In the genomic region with DNA sequence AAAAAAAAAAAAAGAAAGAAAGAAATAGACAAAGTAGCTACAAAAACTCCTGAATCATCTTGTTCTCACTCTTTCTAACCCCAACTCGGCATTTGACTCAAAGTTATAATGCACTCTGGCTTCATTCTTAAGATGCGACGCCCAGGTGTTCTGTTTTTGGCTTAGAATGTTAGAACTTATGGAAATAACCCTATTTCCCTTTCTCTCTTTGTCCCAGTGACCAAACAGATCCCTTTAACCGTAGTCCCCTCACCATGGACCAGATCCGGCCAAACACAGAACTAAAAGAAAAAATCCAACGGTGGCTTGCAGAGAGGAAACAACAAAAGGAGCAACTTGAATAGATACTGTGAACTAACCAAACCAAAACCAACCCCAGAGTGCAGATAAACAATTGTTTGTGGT, we compare ENCODE assay signal across 21 cellular contexts. TPM values are rescaled to one million over a fixed set of nuclear protein-coding genes. Genes with fewer than 3 reads are reported as not detected.
A peak's percentile ranks its signal among the peaks of the same experiment; 100 is the strongest.
DNase-seq lines count a peak whose midpoint lies in the region; ATAC-seq and TF ChIP-seq lines count a peak whose summit lies in the region.
"Had no signal": no experiment of that assay in that cellular context is flagged by ENCODE, and none has a peak within 500 bp of the region (broad histone marks: within the 10 kb centered on the region; RNA-seq: fewer than 3 reads in every experiment).

No MANE protein-coding gene starts in this region.

- H3K79me2 ChIP-seq in PC-9 (ENCODE audit: low read depth) = no peaks in the 10 kb centered on the region

- no peak overlapping the region for H3K4me3 ChIP-seq in effector memory CD4-positive, alpha-beta T cell (ENCODE audit: insufficient read depth, low read depth, low read length, poor library complexity, severe bottlenecking)
- H3K4me3 ChIP-seq in PC-9 = no peak overlapping the region
- H3K4me3 ChIP-seq: left ventricle myocardium inferior, MG63, ovary, vagina had no signal

- H4K20me1 ChIP-seq in PC-9 (ENCODE audit: insufficient read depth) = no peaks in the 10 kb centered on the region

- intact Hi-C loops in PC-9 (cut with micrococcal nuclease; ENCODE audit: unreplicated experiment) = no loop called here

- H3K36me3 ChIP-seq in effector memory CD4-positive, alpha-beta T cell (ENCODE audit: control insufficient read depth, insufficient read depth, low read length) = peaks cover 42% of the 10 kb centered on the region
- H3K36me3 ChIP-seq in PC-9 (ENCODE audit: low read depth) = peaks cover 10% of the 10 kb centered on the region
- H3K36me3 ChIP-seq: ovary had no signal

- peak overlapping the region; percentile 13 for H3K27ac ChIP-seq in VCaP
- peak overlapping the region; percentile 54 for H3K27ac ChIP-seq in effector memory CD4-positive, alpha-beta T cell (ENCODE audit: insufficient read depth, low read length, poor library complexity, severe bottlenecking)
- no peak overlapping the region for H3K27ac ChIP-seq in PC-9
- H3K27ac ChIP-seq: left ventricle myocardium inferior, ovary, vagina had no signal

- H3K9me3 ChIP-seq in effector memory CD4-positive, alpha-beta T cell (ENCODE audit: control insufficient read depth, low read length) = no peaks in the 10 kb centered on the region
- no peaks in the 10 kb centered on the region for H3K9me3 ChIP-seq in PC-9 (ENCODE audit: insufficient read depth, low read depth)
- H3K9me3 ChIP-seq: Caco-2, left ventricle myocardium inferior, MG63, ovary, vagina had no signal

- no peaks in the 10 kb centered on the region for H3K27me3 ChIP-seq in effector memory CD4-positive, alpha-beta T cell (replicated peaks; ENCODE audit: control insufficient read depth, insufficient read depth, low read length, poor library complexity, severe bottlenecking)
- no peaks in the 10 kb centered on the region for H3K27me3 ChIP-seq in PC-9 (ENCODE audit: insufficient read depth, low read depth)
- H3K27me3 ChIP-seq: MG63, ovary, vagina had no signal

- peak overlapping the region; percentile 65 for H3K27ac Mint-ChIP-seq in stimulated activated naive CD8-positive, alpha-beta T cell treated with anti-CD3 and anti-CD28 coated beads, Interleukin-15, Interleukin-2, amounts not matched to agents 100 ng/mL and 50 ng/mL, for 24 hours

- CTCF ChIA-PET in PC-9 (lab: Charles Lee) = no interaction called here

- no TSS peak for BruUV-seq in PC-9 (replicated peaks; lab: Mats Ljungman, UMichigan)

- peaks cover 10% of the 10 kb centered on the region for H3K4me1 ChIP-seq in effector memory CD4-positive, alpha-beta T cell (ENCODE audit: control insufficient read depth, insufficient read depth, low read length, poor library complexity, severe bottlenecking)
- H3K4me1 ChIP-seq in PC-9 (replicated peaks; ENCODE audit: insufficient read depth) = 0 out of 2 replicates have a peak, but pooled peaks cover 7% of the 10 kb centered on the region

- no peaks in the 10 kb centered on the region for H3K9me2 ChIP-seq in PC-9 (ENCODE audit: insufficient read depth)

- POLR2A ChIA-PET in PC-9 (lab: Charles Lee; ENCODE audit: unreplicated experiment) = no interaction called here

- H3F3A ChIP-seq in PC-9 (ENCODE audit: insufficient read depth, low read depth) = peaks cover 23% of the 10 kb centered on the region

- H3K4me2 ChIP-seq in PC-9 = no peak overlapping the region

- DNase-seq in stimulated activated naive CD8-positive, alpha-beta T cell treated with anti-CD3 and anti-CD28 coated beads, Interleukin-15, Interleukin-2, amounts not matched to agents 100 U/mL and 50 U/mL, for 24 hours = no peak
- DNase-seq in effector memory CD4-positive, alpha-beta T cell = no peak
- DNase-seq in NK-92 (lab: John Stamatoyannopoulos, UW; ENCODE audit: unreplicated experiment) (no peak), iPS-NIHi7 (ENCODE audit: extremely low spot score) (no peak), PC-9 (no peak)
- DNase-seq: amygdala; Caco-2; effector CD8-positive, alpha-beta T cell; left ventricle myocardium inferior; MG63; NCI-H1694; NCI-H345; ovary; stimulated activated CD4-positive, alpha-beta T cell treated with anti-CD3 and anti-CD28 coated beads, Interleukin-2, amount 100 ng/mL, for 24 hours had no signal

- no peak overlapping the region for H3K4me3 Mint-ChIP-seq in stimulated activated naive CD8-positive, alpha-beta T cell treated with anti-CD3 and anti-CD28 coated beads, Interleukin-15, Interleukin-2, amounts not matched to agents 100 ng/mL and 50 ng/mL, for 24 hours

- no peaks in the 10 kb centered on the region for H3K9me3 Mint-ChIP-seq in stimulated activated naive CD8-positive, alpha-beta T cell treated with anti-CD3 and anti-CD28 coated beads, Interleukin-15, Interleukin-2, amounts not matched to agents 100 ng/mL and 50 ng/mL, for 24 hours

- no peak for ATAC-seq in stimulated activated naive CD8-positive, alpha-beta T cell treated with anti-CD3 and anti-CD28 coated beads, Interleukin-15, Interleukin-2, amounts not matched to agents 100 U/mL and 50 U/mL, for 24 hours
- ATAC-seq in HG03196 (IDR thresholded peaks at IDR 0.05; ENCODE audit: unreplicated experiment) = no peak
- ATAC-seq: HepG2, sciatic nerve had no signal

- no peak overlapping the region for H2AFZ ChIP-seq in PC-9

- peaks cover 32% of the 10 kb centered on the region for H3K4me1 Mint-ChIP-seq in stimulated activated naive CD8-positive, alpha-beta T cell treated with anti-CD3 and anti-CD28 coated beads, Interleukin-15, Interleukin-2, amounts not matched to agents 100 ng/mL and 50 ng/mL, for 24 hours (ENCODE audit: low read depth)

- H3K27me3 Mint-ChIP-seq in stimulated activated naive CD8-positive, alpha-beta T cell treated with anti-CD3 and anti-CD28 coated beads, Interleukin-15, Interleukin-2, amounts not matched to agents 100 ng/mL and 50 ng/mL, for 24 hours = no peaks in the 10 kb centered on the region

- TF ChIP-seq CTCF in VCaP (conservative IDR thresholded peaks at IDR 0.05) (no peak), PC-9 (conservative IDR thresholded peaks at IDR 0.05) (no peak)

- H3K36me3 Mint-ChIP-seq in stimulated activated naive CD8-positive, alpha-beta T cell treated with anti-CD3 and anti-CD28 coated beads, Interleukin-15, Interleukin-2, amounts not matched to agents 100 ng/mL and 50 ng/mL, for 24 hours (ENCODE audit: low read depth) = peaks cover 51% of the 10 kb centered on the region

RNA-seq across cellular contexts. Expression of a gene that starts 5.3 kb away (rescaled TPM):
- total RNA-seq in PC-9 (2021) = 240 and 248 TPM in 2 replicates

RNA-seq across cellular contexts. Expression of a gene that starts 36.7 kb away (rescaled TPM):
- total RNA-seq in PC-9 (2021) = 24.9 and 30.9 TPM in 2 replicates

RNA-seq across cellular contexts. Expression of a gene that starts 40.2 kb away (rescaled TPM):
- total RNA-seq in PC-9 (2021) = 78.7 and 80.3 TPM in 2 replicates

RNA-seq across cellular contexts. Expression of a gene that starts 52.0 kb away (rescaled TPM):
- total RNA-seq in PC-9 (2021) = not detected in 2 replicates
- total RNA-seq: H4, HepG2 had no signal

RNA-seq across cellular contexts. Expression of a gene that starts 53.6 kb away (rescaled TPM):
- total RNA-seq in PC-9 (2021) = not detected in 2 replicates
- total RNA-seq: Caco-2, H4, left ventricle myocardium inferior had no signal
